1 cellular context compared by ENCODE assay signal in genomic region chr6:137094411-137095008, GRCh38.
TF ChIP-seq lines count a peak whose summit lies in the region.

No MANE protein-coding gene starts in this region.

TF ChIP-seq in HCT116, 20 proteins besides CTCF, POLR2A, EP300 and RAD21 (continued from another document):
- TF ChIP-seq FOSL1 (IDR thresholded peaks at IDR 0.05; ENCODE audit: low read depth) (no peak), TCF7L2 (IDR thresholded peaks at IDR 0.05; ENCODE audit: borderline replicate concordance, extremely low read depth, insufficient read depth, insufficient read length) (peak; percentile 78)
